In the genomic region with DNA sequence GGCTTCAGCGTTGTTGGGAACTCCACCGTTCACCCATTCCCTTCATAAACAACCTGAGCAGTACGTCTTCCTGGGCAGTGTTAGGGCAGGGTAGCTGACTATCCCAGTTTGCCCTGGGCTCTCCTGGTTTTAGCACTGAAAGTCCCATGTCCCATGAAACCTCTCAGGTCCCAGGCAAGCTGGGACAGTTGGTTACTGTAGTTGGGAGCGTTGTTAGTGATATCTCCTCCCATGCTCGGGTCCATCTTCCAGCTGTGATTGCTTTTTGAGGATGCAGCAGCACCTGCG, we compare ENCODE assay signal across 12 cellular contexts.
DNase-seq lines count a peak whose midpoint lies in the region; ATAC-seq, FAIRE-seq and TF ChIP-seq lines count a peak whose summit lies in the region.
"Had no signal": no experiment of that assay in that cellular context is flagged by ENCODE, and none has a peak within 500 bp of the region (broad histone marks: within the 10 kb centered on the region; RNA-seq: fewer than 3 reads in every experiment).

No MANE protein-coding gene starts in this region.

- no peaks in the 10 kb centered on the region for H3K9me3 Mint-ChIP-seq in CD4-positive, alpha-beta T cell
- H3K9me3 Mint-ChIP-seq in stimulated activated memory B cell treated with anti-CD40 and anti-IgM and Interleukin-4, amounts not matched to agents 10 μg/mL and 1 μg/mL and 100 μg/mL, for 72 hours, result peaks cover 3% of the 10 kb centered on the region

- TF ChIP-seq RAD21 in H1 (IDR thresholded peaks at IDR 0.05 in 1 of 2, conservative IDR thresholded peaks at IDR 0.05 in 1 of 2; ENCODE audit: low read depth in 2 of 2, low read length in 2 of 2), result no peak

- no peak overlapping the region for H3K4me3 Mint-ChIP-seq in CD4-positive, alpha-beta T cell
- no peak overlapping the region for H3K4me3 Mint-ChIP-seq in stimulated activated memory B cell treated with anti-CD40 and anti-IgM and Interleukin-4, amounts not matched to agents 10 μg/mL and 1 μg/mL and 100 μg/mL, for 72 hours
- H3K4me3 Mint-ChIP-seq: CD14-positive monocyte had no signal

- no peak overlapping the region for H2BK120ac ChIP-seq in H1 (replicated peaks; ENCODE audit: low read depth, low read length)

- TF ChIP-seq POLR2A in H1 (IDR thresholded peaks at IDR 0.05; ENCODE audit: control extremely low read depth in 1 of 2, low read depth in 2 of 2, low read length in 2 of 2), result no peak

- no peaks in the 10 kb centered on the region for H3K79me1 ChIP-seq in H1 (ENCODE audit: low read depth, low read length)

- H3K4me1 Mint-ChIP-seq in CD4-positive, alpha-beta T cell (ENCODE audit: low read depth), result peaks cover 88% of the 10 kb centered on the region
- H3K4me1 Mint-ChIP-seq in stimulated activated memory B cell treated with anti-CD40 and anti-IgM and Interleukin-4, amounts not matched to agents 10 μg/mL and 1 μg/mL and 100 μg/mL, for 72 hours, result peaks cover 64% of the 10 kb centered on the region

- CTCF ChIA-PET in CD4-positive, alpha-beta T cell (lab: Charles Lee), result interaction anchor here (2.1 kb wide), 1 partner anchor 152 kb away, joined by 8 read pairs; the partner anchor contains the start of gene DAPK2
- CTCF ChIA-PET in H1 (lab: Charles Lee; ENCODE audit: partially characterized antibody), result interaction anchor here (0.6 to 7.8 kb wide), 16 partner anchors 11 to 285 kb away, joined by 3 to 74 read pairs (median 4); no protein-coding TSS in a partner anchor

- 84% methylated on average over 6 of the region's 6 CpGs; no CpG with 5 or more reads in 1 of the 2 experiments for WGBS in H1 (ENCODE audit: extremely low coverage in 1 of 2, insufficient coverage in 1 of 2, insufficient read length in 1 of 2, insufficient replicate concordance in 2 of 2, low coverage in 1 of 2, low lambda C conversion rate in 2 of 2, missing lambda C conversion rate in 1 of 2), 2 experiments

- TF ChIP-seq EP300 in H1 (IDR thresholded peaks at IDR 0.05; ENCODE audit: borderline replicate concordance in 1 of 2, low read depth in 2 of 2, low read length in 2 of 2), result no peak

- peak overlapping the region; percentile 62; the same call in 1 of the 2 replicates for H4K8ac ChIP-seq in H1 (ENCODE audit: extremely low read depth, insufficient read depth, low read length)

- H3K4me3 ChIP-seq in Karpas-422 (ENCODE audit: low read length), result no peak overlapping the region
- no peak overlapping the region for H3K4me3 ChIP-seq in H1 (ENCODE audit: extremely low read depth in 1 of 4, insufficient read depth in 2 of 4, low read depth in 3 of 4, low read length in 4 of 4)

- H3K9ac ChIP-seq in Karpas-422 (ENCODE audit: low read length) (peak overlapping the region; percentile 57), H1 (replicated peaks in 1 of 4; ENCODE audit: extremely low read depth in 1 of 4, low read depth in 3 of 4, low read length in 3 of 4) (no peak overlapping the region)

- H3K27me3 Mint-ChIP-seq in CD4-positive, alpha-beta T cell, result no peaks in the 10 kb centered on the region
- no peaks in the 10 kb centered on the region for H3K27me3 Mint-ChIP-seq in stimulated activated memory B cell treated with anti-CD40 and anti-IgM and Interleukin-4, amounts not matched to agents 10 μg/mL and 1 μg/mL and 100 μg/mL, for 72 hours

- no peak overlapping the region for H2AK5ac ChIP-seq in H1 (ENCODE audit: low read depth, low read length)

- in situ Hi-C loops in G401 (cut with HindIII; ENCODE audit: low sequenced_read_pairs), result no loop called here

- H3K4me1 ChIP-seq in Karpas-422 (ENCODE audit: low read length) (peaks cover 78% of the 10 kb centered on the region), H1 (replicated peaks in 1 of 4; ENCODE audit: control insufficient read depth in 3 of 4, insufficient read depth in 4 of 4, low read length in 3 of 4) (peaks cover 0 to 8% (median 0%) of the 10 kb centered on the region in 4 experiments; a peak in 1 of 7 replicates)

- H2BK20ac ChIP-seq in H1 (ENCODE audit: low read length), result no peak overlapping the region

- H2AFZ ChIP-seq in Karpas-422 (ENCODE audit: low read length) (no peak overlapping the region), H1 (ENCODE audit: low read length) (peak overlapping the region; percentile 57; the same call in 1 of the 2 replicates)

- H3K27ac ChIP-seq in CD4-positive, alpha-beta T cell (ENCODE audit: low read depth, low read length), result no peak overlapping the region
- H3K27ac ChIP-seq in Karpas-422 (ENCODE audit: low read length), result peak overlapping the region; percentile 89
- H3K27ac ChIP-seq in H1 (ENCODE audit: low read depth, low read length), result no peak overlapping the region; the same call in 1 of the 2 replicates

- H3K14ac ChIP-seq in H1 (ENCODE audit: insufficient read length), result no peak overlapping the region

- no peak for FAIRE-seq in H1 (lab: Jason Lieb, UNC)

- no peak overlapping the region for H3K56ac ChIP-seq in H1 (replicated peaks; ENCODE audit: insufficient read length, low read depth, low read length)

- H3K23me2 ChIP-seq in H1 (ENCODE audit: low read depth, low read length), result no peaks in the 10 kb centered on the region

- no peak for DNase-seq in CD4-positive, alpha-beta T cell
- DNase-seq in Karpas-422 (no peak), H1 (ENCODE audit: low read depth in 1 of 2, low spot score in 2 of 2) (no peak), HCEC 1CT (no peak), G401 (ENCODE audit: low spot score) (no peak), NCI-H510A (lab: John Stamatoyannopoulos, UW) (no peak)
- DNase-seq: DMS53, MM.1S, NCI-H1092 treated with DMSO at 0.1 percent for 48 hours, NCI-H2081 treated with DMSO at 0.1 percent for 48 hours had no signal

- POLR2A ChIA-PET in CD4-positive, alpha-beta T cell (lab: Charles Lee), result interaction anchor here (1.2 to 4.1 kb wide), 3 partner anchors 11 to 53 kb away, joined by 4 to 25 read pairs (median 5); no protein-coding TSS in a partner anchor
- POLR2A ChIA-PET in H1 (lab: Charles Lee; ENCODE audit: partially characterized antibody), result interaction anchor here (0.9 to 1.2 kb wide), 2 partner anchors 45 to 199 kb away, joined by 3 read pairs; no protein-coding TSS in a partner anchor

- H4K91ac ChIP-seq in H1 (replicated peaks; ENCODE audit: insufficient read length, low read length), result no peak overlapping the region

- H3K4ac ChIP-seq in H1 (replicated peaks; ENCODE audit: insufficient read length, low read depth, low read length), result no peak overlapping the region

- no peaks in the 10 kb centered on the region for H3K79me2 ChIP-seq in Karpas-422 (ENCODE audit: low read length)
- no peaks in the 10 kb centered on the region for H3K79me2 ChIP-seq in H1 (ENCODE audit: control insufficient read depth in 1 of 2, insufficient read depth in 2 of 2, low read length in 2 of 2)

- no peaks in the 10 kb centered on the region for H3K9me2 ChIP-seq in Karpas-422 (replicated peaks; ENCODE audit: insufficient read depth, low read length)

- no peak overlapping the region for H3K18ac ChIP-seq in H1 (ENCODE audit: extremely low read depth, low read length)

- no peak overlapping the region; the same call in 1 of the 2 replicates for H2BK5ac ChIP-seq in H1 (ENCODE audit: low read depth, low read length)

- H3K27ac Mint-ChIP-seq in CD4-positive, alpha-beta T cell, result peak overlapping the region; percentile 65
- peak overlapping the region; percentile 25 for H3K27ac Mint-ChIP-seq in stimulated activated memory B cell treated with anti-CD40 and anti-IgM and Interleukin-4, amounts not matched to agents 10 μg/mL and 1 μg/mL and 100 μg/mL, for 72 hours

- intact Hi-C loops in CD4-positive, alpha-beta T cell (cut with DNase I, micrococcal nuclease), result loop anchor here (5.0 kb wide), 3 partner anchors 118 to 282 kb away; no protein-coding TSS in a partner anchor

- H3K36me3 Mint-ChIP-seq in CD4-positive, alpha-beta T cell (ENCODE audit: low read depth), result no peaks in the 10 kb centered on the region
- no peaks in the 10 kb centered on the region for H3K36me3 Mint-ChIP-seq in stimulated activated memory B cell treated with anti-CD40 and anti-IgM and Interleukin-4, amounts not matched to agents 10 μg/mL and 1 μg/mL and 100 μg/mL, for 72 hours
- H3K36me3 Mint-ChIP-seq: CD14-positive monocyte had no signal

- no peak overlapping the region for H2BK15ac ChIP-seq in H1 (ENCODE audit: low read length)

- H3K27me3 ChIP-seq in CD4-positive, alpha-beta T cell (ENCODE audit: control insufficient read depth, insufficient read depth, low read length), result no peaks in the 10 kb centered on the region
- H3K27me3 ChIP-seq in Karpas-422 (ENCODE audit: low read length) (no peaks in the 10 kb centered on the region), H1 (replicated peaks in 1 of 4; ENCODE audit: control insufficient read depth in 3 of 4, extremely low read depth in 1 of 4, insufficient read depth in 3 of 4, low read length in 3 of 4) (no peaks in the 10 kb centered on the region)

- no peak for ATAC-seq in CD4-positive, alpha-beta T cell (ENCODE audit: poor library complexity)
- no peak for ATAC-seq in stimulated activated memory B cell treated with anti-CD40 and anti-IgM and Interleukin-4, amounts not matched to agents 10 μg/mL and 1 μg/mL and 100 μg/mL, for 72 hours

- no peak overlapping the region for H4K5ac ChIP-seq in H1 (ENCODE audit: insufficient read length, low read depth, low read length)

- H4K20me1 ChIP-seq in Karpas-422 (ENCODE audit: insufficient read depth, low read depth, low read length) (no peaks in the 10 kb centered on the region), H1 (replicated peaks in 1 of 2; ENCODE audit: control insufficient read depth in 1 of 2, insufficient read depth in 2 of 2, low read length in 2 of 2) (no peaks in the 10 kb centered on the region)

- H3K23ac ChIP-seq in H1 (ENCODE audit: insufficient read length), result no peak overlapping the region

- TF ChIP-seq CTCF in CD4-positive, alpha-beta T cell (IDR thresholded peaks at IDR 0.05), result no peak
- TF ChIP-seq CTCF in H1 (IDR thresholded peaks at IDR 0.05; ENCODE audit: control extremely low read depth in 1 of 3, insufficient read depth in 1 of 3, low read depth in 1 of 3, low read length in 3 of 3), result no peak

- H3K36me3 ChIP-seq in Karpas-422 (ENCODE audit: insufficient read depth, low read length) (no peaks in the 10 kb centered on the region), H1 (ENCODE audit: control insufficient read depth in 2 of 4, insufficient read depth in 4 of 4, low read length in 3 of 4) (no peaks in the 10 kb centered on the region)

- no peak overlapping the region for H2BK12ac ChIP-seq in H1 (ENCODE audit: low read depth, low read length)

- no peaks in the 10 kb centered on the region for H3K9me3 ChIP-seq in CD4-positive, alpha-beta T cell (ENCODE audit: control insufficient read depth, low read length)
- no peaks in the 10 kb centered on the region for H3K9me3 ChIP-seq in Karpas-422 (ENCODE audit: low read length)
- H3K9me3 ChIP-seq in H1 (ENCODE audit: insufficient read depth in 2 of 2, low read depth in 1 of 2, low read length in 1 of 2), result no peaks in the 10 kb centered on the region

- H3K4me2 ChIP-seq in Karpas-422 (ENCODE audit: low read depth, low read length, poor library complexity, severe bottlenecking) (peak overlapping the region; percentile 52), H1 (ENCODE audit: insufficient read depth in 1 of 2, low read depth in 2 of 2, low read length in 2 of 2) (no peak overlapping the region)

TF ChIP-seq in H1, 55 proteins besides CTCF, POLR2A, EP300 and RAD21 (continues in another document):
- TF ChIP-seq CTBP2 (IDR thresholded peaks at IDR 0.05; ENCODE audit: borderline replicate concordance, insufficient read depth, insufficient read length, low read length), result no peak
- TF ChIP-seq SP2 (IDR thresholded peaks at IDR 0.05; ENCODE audit: low read length), result no peak
- no peak for TF ChIP-seq TEAD4 (IDR thresholded peaks at IDR 0.05; ENCODE audit: low read depth, low read length)
